In genomic region chr7:133273221-133273620, GRCh38 we compare ENCODE assay signal across 24 cellular contexts.
"Had no signal": no experiment of that assay in that cellular context is flagged by ENCODE, and none has a peak within 500 bp of the region (broad histone marks: within the 10 kb centered on the region; RNA-seq: fewer than 3 reads in every experiment).

No MANE protein-coding gene starts in this region.

- H3K27me3 ChIP-seq: dorsolateral prefrontal cortex, esophagus muscularis mucosa, foreskin keratinocyte, gastroesophageal sphincter, heart left ventricle, hepatocyte, left lung had no signal

- H3K4me3 ChIP-seq: coronary artery, dorsolateral prefrontal cortex, esophagus muscularis mucosa, gastroesophageal sphincter, heart left ventricle, hepatocyte, left lung, lower lobe of right lung, mucosa of descending colon had no signal

- DNase-seq: dermis blood vessel endothelial cell; dorsolateral prefrontal cortex; effector CD4-positive, alpha-beta T cell; effector memory CD4-positive, alpha-beta T cell; foreskin keratinocyte; heart left ventricle; hypothalamus; immature natural killer cell; islet precursor cell; kidney; kidney glomerular epithelial cell; left colon; left lung; left ventricle myocardium superior; lower lobe of right lung; mesenchymal stem cell; mucosa of descending colon; naive B cell; naive thymus-derived CD8-positive, alpha-beta T cell had no signal

- H3K27me3 Mint-ChIP-seq: naive B cell; naive thymus-derived CD8-positive, alpha-beta T cell had no signal

- H3K4me3 Mint-ChIP-seq: immature natural killer cell; mesothelial cell of epicardium; naive B cell; naive thymus-derived CD8-positive, alpha-beta T cell had no signal

- H2AFZ ChIP-seq: hepatocyte had no signal

- H3K27ac ChIP-seq: coronary artery, dorsolateral prefrontal cortex, esophagus muscularis mucosa, foreskin keratinocyte, gastroesophageal sphincter, heart left ventricle, hepatocyte, left lung, lower lobe of right lung had no signal

- H3K27ac Mint-ChIP-seq: immature natural killer cell; mesothelial cell of epicardium; naive B cell; naive thymus-derived CD8-positive, alpha-beta T cell had no signal

- H3K4me2 ChIP-seq: hepatocyte had no signal

- ATAC-seq: foreskin keratinocyte; gastroesophageal sphincter; heart left ventricle; left colon; left lung; left ventricle myocardium superior; lower lobe of right lung; mucosa of descending colon; naive thymus-derived CD8-positive, alpha-beta T cell had no signal

- H3K9me3 ChIP-seq: esophagus muscularis mucosa, gastroesophageal sphincter, heart left ventricle, left lung, lower lobe of right lung, mucosa of descending colon had no signal
